26 cellular contexts compared by ENCODE assay signal in the genomic region with DNA sequence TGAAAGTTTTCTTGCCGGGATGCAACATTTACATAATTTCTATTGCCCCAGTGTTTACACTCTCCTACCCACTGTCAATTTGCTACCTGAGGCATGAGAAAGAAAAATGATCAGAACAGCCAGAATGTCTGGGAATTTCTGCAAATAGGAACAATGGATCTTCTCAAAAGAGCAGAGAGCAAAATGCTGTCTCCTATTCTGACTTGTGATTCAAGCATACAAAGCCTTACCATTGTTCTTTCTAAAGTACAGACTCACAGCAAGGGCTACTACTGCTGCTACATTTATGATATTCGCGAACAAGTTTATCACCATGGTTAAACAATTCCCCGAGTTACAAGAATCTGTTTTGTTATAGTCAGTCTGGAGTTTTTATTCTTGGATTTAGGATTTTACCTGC.
"Had no signal": no experiment of that assay in that cellular context is flagged by ENCODE, and none has a peak within 500 bp of the region (broad histone marks: within the 10 kb centered on the region; RNA-seq: fewer than 3 reads in every experiment).

No MANE protein-coding gene starts in this region.

- H3K4me1 Mint-ChIP-seq: central memory CD8-positive, alpha-beta T cell; naive thymus-derived CD8-positive, alpha-beta T cell; nephron progenitor cell had no signal

- H3K27ac Mint-ChIP-seq: dendritic cell treated with granulocyte-macrophage colony-stimulating factor and Interleukin-4, amounts not matched to agents 40 ng/mL and 50 ng/mL, for 4 days; naive thymus-derived CD8-positive, alpha-beta T cell; nephron progenitor cell had no signal

- H3K36me3 Mint-ChIP-seq: naive thymus-derived CD8-positive, alpha-beta T cell had no signal

- H3K36me3 ChIP-seq: colonic mucosa, esophagus muscularis mucosa, left lung, pancreas, prostate gland, right atrium auricular region, stomach, tibial artery, upper lobe of left lung had no signal

- H3K9me3 ChIP-seq: colonic mucosa, esophagus muscularis mucosa, left lung, pancreas, prostate gland, right atrium auricular region, stomach, testis, tibial artery, upper lobe of left lung had no signal

- H3K9me3 Mint-ChIP-seq: central memory CD8-positive, alpha-beta T cell had no signal

- H3K4me3 ChIP-seq: colonic mucosa, esophagus muscularis mucosa, left lung, pancreas, prostate gland, right atrium auricular region, smooth muscle cell, stomach, testis, tibial artery, upper lobe of left lung had no signal

- H3K27me3 ChIP-seq: colonic mucosa, esophagus muscularis mucosa, foreskin keratinocyte, left lung, pancreas, right atrium auricular region, stomach, testis, tibial artery, upper lobe of left lung had no signal

- H3K27ac ChIP-seq: colonic mucosa, esophagus muscularis mucosa, foreskin keratinocyte, left lung, pancreas, prostate gland, right atrium auricular region, stomach, testis, tibial artery, upper lobe of left lung had no signal

- H3K4me3 Mint-ChIP-seq: central memory CD8-positive, alpha-beta T cell; dendritic cell treated with granulocyte-macrophage colony-stimulating factor and Interleukin-4, amounts not matched to agents 40 ng/mL and 50 ng/mL, for 4 days; naive thymus-derived CD8-positive, alpha-beta T cell; nephron progenitor cell had no signal

- H3K4me1 ChIP-seq: colonic mucosa, esophagus muscularis mucosa, foreskin keratinocyte, left lung, pancreas, prostate gland, right atrium auricular region, stomach, testis, tibial artery, upper lobe of left lung had no signal

- DNase-seq: colonic mucosa; effector CD8-positive, alpha-beta T cell; foreskin keratinocyte; head of caudate nucleus; hippocampal formation; left cardiac atrium; left lung; mesendoderm; naive thymus-derived CD8-positive, alpha-beta T cell; nephron progenitor cell; pancreas; stimulated activated CD4-positive, alpha-beta T cell treated with anti-CD3 and anti-CD28 coated beads, Interleukin-12 subunit alpha, Interleukin-12 subunit beta, amount 100 ng/mL, for 4 hours; stimulated activated CD4-positive, alpha-beta T cell treated with anti-CD3 and anti-CD28 coated beads, Interleukin-1b, Interleukin-23, amount 100 ng/mL, for 48 hours; stimulated activated CD4-positive, alpha-beta T cell treated with anti-CD3 and anti-CD28 coated beads, Interleukin-4, amount 100 ng/mL, for 1 hour; stimulated activated CD8-positive, alpha-beta memory T cell treated with anti-CD3 and anti-CD28 coated beads, Interleukin-4, amount 100 ng/mL, for 48 hours; stimulated activated naive CD4-positive, alpha-beta T cell; stomach; testis; tibial artery; upper lobe of left lung had no signal

- H3K4me2 ChIP-seq: smooth muscle cell had no signal
